In the genomic region with DNA sequence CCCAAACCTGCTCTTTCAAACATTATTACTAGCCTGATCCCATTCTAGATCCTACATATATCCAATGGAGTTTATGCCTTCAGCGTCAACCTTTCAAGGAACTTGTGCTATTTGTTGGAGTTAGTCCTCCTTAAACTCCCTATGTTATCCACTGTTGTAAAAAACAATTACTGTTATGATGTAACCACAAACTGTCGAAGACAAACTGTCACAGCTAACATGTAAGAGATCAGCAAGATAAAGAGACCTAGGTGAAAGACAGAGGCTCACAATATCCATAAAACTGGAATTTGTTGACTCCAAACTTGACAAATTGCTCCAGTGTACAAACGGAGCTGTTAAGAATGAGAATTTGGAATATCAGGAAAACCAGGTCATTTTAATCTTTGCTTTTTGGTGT, we compare ENCODE assay signal across 1 cellular context.
TF ChIP-seq lines count a peak whose summit lies in the region.

No MANE protein-coding gene starts in this region.

TF ChIP-seq in K562, 482 proteins besides CTCF, POLR2A, EP300 and RAD21 (continued from another document and continues in another):
- TF ChIP-seq, protein P1, sequence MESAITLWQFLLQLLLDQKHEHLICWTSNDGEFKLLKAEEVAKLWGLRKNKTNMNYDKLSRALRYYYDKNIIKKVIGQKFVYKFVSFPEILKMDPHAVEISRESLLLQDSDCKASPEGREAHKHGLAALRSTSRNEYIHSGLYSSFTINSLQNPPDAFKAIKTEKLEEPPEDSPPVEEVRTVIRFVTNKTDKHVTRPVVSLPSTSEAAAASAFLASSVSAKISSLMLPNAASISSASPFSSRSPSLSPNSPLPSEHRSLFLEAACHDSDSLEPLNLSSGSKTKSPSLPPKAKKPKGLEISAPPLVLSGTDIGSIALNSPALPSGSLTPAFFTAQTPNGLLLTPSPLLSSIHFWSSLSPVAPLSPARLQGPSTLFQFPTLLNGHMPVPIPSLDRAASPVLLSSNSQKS (CRISPR knock-in tag; IDR thresholded peaks at IDR 0.05), result no peak
- TF ChIP-seq BHLHE40 (IDR thresholded peaks at IDR 0.05; ENCODE audit: low read length) (no peak), ZNF707 (CRISPR knock-in tag; conservative IDR thresholded peaks at IDR 0.05) (no peak), FIP1L1 (IDR thresholded peaks at IDR 0.05; ENCODE audit: low read depth, low read length, poor library complexity, severe bottlenecking) (no peak), MTF1 (CRISPR knock-in tag; IDR thresholded peaks at IDR 0.05; ENCODE audit: borderline replicate concordance) (no peak), NFRKB (IDR thresholded peaks at IDR 0.05; ENCODE audit: low read depth) (no peak), ZNF431 (CRISPR knock-in tag; IDR thresholded peaks at IDR 0.05) (no peak), ZNF561 (CRISPR knock-in tag; conservative IDR thresholded peaks at IDR 0.05) (no peak), ZNF77 (CRISPR knock-in tag; IDR thresholded peaks at IDR 0.05) (no peak), FOS (IDR thresholded peaks at IDR 0.05; ENCODE audit: extremely low read depth, insufficient read length) (no peak), ERF (CRISPR knock-in tag; IDR thresholded peaks at IDR 0.05) (no peak), FUS (optimal IDR thresholded peaks at IDR 0.05; ENCODE audit: low read depth, low read length) (no peak), PCBP1 (IDR thresholded peaks at IDR 0.05; ENCODE audit: low read depth, low read length, poor library complexity, severe bottlenecking) (no peak), SMARCC2 (IDR thresholded peaks at IDR 0.05; ENCODE audit: low read depth) (peak; percentile 36; the same call in 1 of the 2 replicates), KLF10 (CRISPR knock-in tag; IDR thresholded peaks at IDR 0.05) (no peak), ZNF778 (CRISPR knock-in tag; IDR thresholded peaks at IDR 0.05) (no peak), TAF9B (IDR thresholded peaks at IDR 0.05; ENCODE audit: partially characterized antibody) (no peak), ZNF766 (CRISPR knock-in tag; conservative IDR thresholded peaks at IDR 0.05) (0 out of 2 replicates have a peak, but pooled peaks have one; percentile 44), WHSC1 (IDR thresholded peaks at IDR 0.05; ENCODE audit: low read length) (no peak), ZNF12 (CRISPR knock-in tag; IDR thresholded peaks at IDR 0.05) (no peak), CEBPB (tag; IDR thresholded peaks at IDR 0.05) (peak; percentile 43), COPS2 (conservative IDR thresholded peaks at IDR 0.05) (no peak), POLR3G (IDR thresholded peaks at IDR 0.05; ENCODE audit: extremely low read depth, insufficient read length, insufficient replicate concordance) (no peak), CEBPG (CRISPR knock-in tag; IDR thresholded peaks at IDR 0.05) (peak; percentile 20; the same call in 1 of the 2 replicates), CEBPG (tag; conservative IDR thresholded peaks at IDR 0.05 in 1 of 2, IDR thresholded peaks at IDR 0.05 in 1 of 2) (peak in 1 of 2 experiments; percentile 62; a peak in 2 of 4 replicates), NCOA6 (IDR thresholded peaks at IDR 0.05) (no peak), XRCC4 (IDR thresholded peaks at IDR 0.05; ENCODE audit: extremely low read depth, insufficient read depth, insufficient read length) (no peak), TAL1 (IDR thresholded peaks at IDR 0.05) (no peak), HDAC1 (IDR thresholded peaks at IDR 0.05) (no peak), ZNF75A (CRISPR knock-in tag; IDR thresholded peaks at IDR 0.05) (no peak), ESRRB (CRISPR knock-in tag; IDR thresholded peaks at IDR 0.05; ENCODE audit: borderline replicate concordance) (no peak), CREM (IDR thresholded peaks at IDR 0.05; ENCODE audit: low read depth) (peak; percentile 57; the same call in 1 of the 2 replicates), ZNF212 (CRISPR knock-in tag; IDR thresholded peaks at IDR 0.05) (no peak), EHMT2 (IDR thresholded peaks at IDR 0.05) (no peak), ZNF24 (IDR thresholded peaks at IDR 0.05) (no peak), TARDBP (IDR thresholded peaks at IDR 0.05) (no peak), RFX5 (IDR thresholded peaks at IDR 0.05; ENCODE audit: low read depth, low read length) (no peak), MAFF (IDR thresholded peaks at IDR 0.05; ENCODE audit: low read length) (no peak), ETV6 (IDR thresholded peaks at IDR 0.05; ENCODE audit: borderline replicate concordance in 1 of 2, low read depth in 2 of 2, low read length in 1 of 2) (no peak), ETV6 (CRISPR knock-in tag; IDR thresholded peaks at IDR 0.05; ENCODE audit: borderline replicate concordance) (no peak), SOX6 (IDR thresholded peaks at IDR 0.05) (peak; percentile 89)
- TF ChIP-seq, protein P2, sequence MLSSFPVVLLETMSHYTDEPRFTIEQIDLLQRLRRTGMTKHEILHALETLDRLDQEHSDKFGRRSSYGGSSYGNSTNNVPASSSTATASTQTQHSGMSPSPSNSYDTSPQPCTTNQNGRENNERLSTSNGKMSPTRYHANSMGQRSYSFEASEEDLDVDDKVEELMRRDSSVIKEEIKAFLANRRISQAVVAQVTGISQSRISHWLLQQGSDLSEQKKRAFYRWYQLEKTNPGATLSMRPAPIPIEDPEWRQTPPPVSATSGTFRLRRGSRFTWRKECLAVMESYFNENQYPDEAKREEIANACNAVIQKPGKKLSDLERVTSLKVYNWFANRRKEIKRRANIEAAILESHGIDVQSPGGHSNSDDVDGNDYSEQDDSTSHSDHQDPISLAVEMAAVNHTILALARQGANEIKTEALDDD (IDR thresholded peaks at IDR 0.05), result peak; percentile 60; the same call in 1 of the 2 replicates
- TF ChIP-seq, protein P3, sequence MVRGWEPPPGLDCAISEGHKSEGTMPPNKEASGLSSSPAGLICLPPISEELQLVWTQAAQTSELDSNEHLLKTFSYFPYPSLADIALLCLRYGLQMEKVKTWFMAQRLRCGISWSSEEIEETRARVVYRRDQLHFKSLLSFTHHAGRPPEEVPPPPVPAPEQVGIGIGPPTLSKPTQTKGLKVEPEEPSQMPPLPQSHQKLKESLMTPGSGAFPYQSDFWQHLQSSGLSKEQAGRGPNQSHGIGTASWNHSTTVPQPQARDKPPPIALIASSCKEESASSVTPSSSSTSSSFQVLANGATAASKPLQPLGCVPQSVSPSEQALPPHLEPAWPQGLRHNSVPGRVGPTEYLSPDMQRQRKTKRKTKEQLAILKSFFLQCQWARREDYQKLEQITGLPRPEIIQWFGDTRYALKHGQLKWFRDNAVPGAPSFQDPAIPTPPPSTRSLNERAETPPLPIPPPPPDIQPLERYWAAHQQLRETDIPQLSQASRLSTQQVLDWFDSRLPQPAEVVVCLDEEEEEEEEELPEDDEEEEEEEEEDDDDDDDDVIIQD (CRISPR knock-in tag; IDR thresholded peaks at IDR 0.05), result no peak
- TF ChIP-seq, protein P4, sequence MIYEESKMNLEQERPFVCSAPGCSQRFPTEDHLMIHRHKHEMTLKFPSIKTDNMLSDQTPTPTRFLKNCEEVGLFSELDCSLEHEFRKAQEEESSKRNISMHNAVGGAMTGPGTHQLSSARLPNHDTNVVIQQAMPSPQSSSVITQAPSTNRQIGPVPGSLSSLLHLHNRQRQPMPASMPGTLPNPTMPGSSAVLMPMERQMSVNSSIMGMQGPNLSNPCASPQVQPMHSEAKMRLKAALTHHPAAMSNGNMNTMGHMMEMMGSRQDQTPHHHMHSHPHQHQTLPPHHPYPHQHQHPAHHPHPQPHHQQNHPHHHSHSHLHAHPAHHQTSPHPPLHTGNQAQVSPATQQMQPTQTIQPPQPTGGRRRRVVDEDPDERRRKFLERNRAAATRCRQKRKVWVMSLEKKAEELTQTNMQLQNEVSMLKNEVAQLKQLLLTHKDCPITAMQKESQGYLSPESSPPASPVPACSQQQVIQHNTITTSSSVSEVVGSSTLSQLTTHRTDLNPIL (CRISPR knock-in tag; IDR thresholded peaks at IDR 0.05), result no peak
- TF ChIP-seq, protein P5, sequence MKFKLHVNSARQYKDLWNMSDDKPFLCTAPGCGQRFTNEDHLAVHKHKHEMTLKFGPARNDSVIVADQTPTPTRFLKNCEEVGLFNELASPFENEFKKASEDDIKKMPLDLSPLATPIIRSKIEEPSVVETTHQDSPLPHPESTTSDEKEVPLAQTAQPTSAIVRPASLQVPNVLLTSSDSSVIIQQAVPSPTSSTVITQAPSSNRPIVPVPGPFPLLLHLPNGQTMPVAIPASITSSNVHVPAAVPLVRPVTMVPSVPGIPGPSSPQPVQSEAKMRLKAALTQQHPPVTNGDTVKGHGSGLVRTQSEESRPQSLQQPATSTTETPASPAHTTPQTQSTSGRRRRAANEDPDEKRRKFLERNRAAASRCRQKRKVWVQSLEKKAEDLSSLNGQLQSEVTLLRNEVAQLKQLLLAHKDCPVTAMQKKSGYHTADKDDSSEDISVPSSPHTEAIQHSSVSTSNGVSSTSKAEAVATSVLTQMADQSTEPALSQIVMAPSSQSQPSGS (CRISPR knock-in tag; IDR thresholded peaks at IDR 0.05), result no peak
- TF ChIP-seq, protein P6, sequence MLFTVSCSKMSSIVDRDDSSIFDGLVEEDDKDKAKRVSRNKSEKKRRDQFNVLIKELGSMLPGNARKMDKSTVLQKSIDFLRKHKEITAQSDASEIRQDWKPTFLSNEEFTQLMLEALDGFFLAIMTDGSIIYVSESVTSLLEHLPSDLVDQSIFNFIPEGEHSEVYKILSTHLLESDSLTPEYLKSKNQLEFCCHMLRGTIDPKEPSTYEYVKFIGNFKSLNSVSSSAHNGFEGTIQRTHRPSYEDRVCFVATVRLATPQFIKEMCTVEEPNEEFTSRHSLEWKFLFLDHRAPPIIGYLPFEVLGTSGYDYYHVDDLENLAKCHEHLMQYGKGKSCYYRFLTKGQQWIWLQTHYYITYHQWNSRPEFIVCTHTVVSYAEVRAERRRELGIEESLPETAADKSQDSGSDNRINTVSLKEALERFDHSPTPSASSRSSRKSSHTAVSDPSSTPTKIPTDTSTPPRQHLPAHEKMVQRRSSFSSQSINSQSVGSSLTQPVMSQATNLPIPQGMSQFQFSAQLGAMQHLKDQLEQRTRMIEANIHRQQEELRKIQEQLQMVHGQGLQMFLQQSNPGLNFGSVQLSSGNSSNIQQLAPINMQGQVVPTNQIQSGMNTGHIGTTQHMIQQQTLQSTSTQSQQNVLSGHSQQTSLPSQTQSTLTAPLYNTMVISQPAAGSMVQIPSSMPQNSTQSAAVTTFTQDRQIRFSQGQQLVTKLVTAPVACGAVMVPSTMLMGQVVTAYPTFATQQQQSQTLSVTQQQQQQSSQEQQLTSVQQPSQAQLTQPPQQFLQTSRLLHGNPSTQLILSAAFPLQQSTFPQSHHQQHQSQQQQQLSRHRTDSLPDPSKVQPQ (CRISPR knock-in tag; IDR thresholded peaks at IDR 0.05; ENCODE audit: borderline replicate concordance), result no peak
- TF ChIP-seq, protein P7, sequence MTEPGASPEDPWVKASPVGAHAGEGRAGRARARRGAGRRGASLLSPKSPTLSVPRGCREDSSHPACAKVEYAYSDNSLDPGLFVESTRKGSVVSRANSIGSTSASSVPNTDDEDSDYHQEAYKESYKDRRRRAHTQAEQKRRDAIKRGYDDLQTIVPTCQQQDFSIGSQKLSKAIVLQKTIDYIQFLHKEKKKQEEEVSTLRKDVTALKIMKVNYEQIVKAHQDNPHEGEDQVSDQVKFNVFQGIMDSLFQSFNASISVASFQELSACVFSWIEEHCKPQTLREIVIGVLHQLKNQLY (CRISPR knock-in tag; conservative IDR thresholded peaks at IDR 0.05), result no peak
- TF ChIP-seq, protein P8, sequence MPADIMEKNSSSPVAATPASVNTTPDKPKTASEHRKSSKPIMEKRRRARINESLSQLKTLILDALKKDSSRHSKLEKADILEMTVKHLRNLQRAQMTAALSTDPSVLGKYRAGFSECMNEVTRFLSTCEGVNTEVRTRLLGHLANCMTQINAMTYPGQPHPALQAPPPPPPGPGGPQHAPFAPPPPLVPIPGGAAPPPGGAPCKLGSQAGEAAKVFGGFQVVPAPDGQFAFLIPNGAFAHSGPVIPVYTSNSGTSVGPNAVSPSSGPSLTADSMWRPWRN (IDR thresholded peaks at IDR 0.05; ENCODE audit: low read depth), result no peak
- TF ChIP-seq, protein P9, sequence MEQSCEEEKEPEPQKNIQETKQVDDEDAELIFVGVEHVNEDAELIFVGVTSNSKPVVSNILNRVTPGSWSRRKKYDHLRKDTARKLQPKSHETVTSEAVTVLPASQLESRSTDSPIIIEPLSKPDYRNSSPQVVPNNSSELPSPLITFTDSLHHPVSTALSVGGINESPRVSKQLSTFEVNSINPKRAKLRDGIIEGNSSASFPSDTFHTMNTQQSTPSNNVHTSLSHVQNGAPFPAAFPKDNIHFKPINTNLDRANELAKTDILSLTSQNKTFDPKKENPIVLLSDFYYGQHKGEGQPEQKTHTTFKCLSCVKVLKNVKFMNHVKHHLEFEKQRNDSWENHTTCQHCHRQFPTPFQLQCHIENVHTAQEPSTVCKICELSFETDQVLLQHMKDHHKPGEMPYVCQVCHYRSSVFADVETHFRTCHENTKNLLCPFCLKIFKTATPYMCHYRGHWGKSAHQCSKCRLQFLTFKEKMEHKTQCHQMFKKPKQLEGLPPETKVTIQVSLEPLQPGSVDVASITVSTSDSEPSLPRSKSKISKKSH (CRISPR knock-in tag; IDR thresholded peaks at IDR 0.05), result no peak
- TF ChIP-seq, protein P10, sequence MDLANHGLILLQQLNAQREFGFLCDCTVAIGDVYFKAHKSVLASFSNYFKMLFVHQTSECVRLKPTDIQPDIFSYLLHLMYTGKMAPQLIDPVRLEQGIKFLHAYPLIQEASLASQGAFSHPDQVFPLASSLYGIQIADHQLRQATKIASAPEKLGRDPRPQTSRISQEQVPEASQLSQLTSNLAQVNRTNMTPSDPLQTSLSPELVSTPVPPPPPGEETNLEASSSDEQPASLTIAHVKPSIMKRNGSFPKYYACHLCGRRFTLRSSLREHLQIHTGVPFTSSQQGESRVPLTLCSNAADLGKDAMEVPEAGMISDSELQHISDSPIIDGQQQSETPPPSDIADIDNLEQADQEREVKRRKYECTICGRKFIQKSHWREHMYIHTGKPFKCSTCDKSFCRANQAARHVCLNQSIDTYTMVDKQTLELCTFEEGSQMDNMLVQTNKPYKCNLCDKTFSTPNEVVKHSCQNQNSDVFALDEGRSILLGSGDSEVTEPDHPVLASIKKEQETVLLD (IDR thresholded peaks at IDR 0.05), result no peak
- TF ChIP-seq, protein P11, sequence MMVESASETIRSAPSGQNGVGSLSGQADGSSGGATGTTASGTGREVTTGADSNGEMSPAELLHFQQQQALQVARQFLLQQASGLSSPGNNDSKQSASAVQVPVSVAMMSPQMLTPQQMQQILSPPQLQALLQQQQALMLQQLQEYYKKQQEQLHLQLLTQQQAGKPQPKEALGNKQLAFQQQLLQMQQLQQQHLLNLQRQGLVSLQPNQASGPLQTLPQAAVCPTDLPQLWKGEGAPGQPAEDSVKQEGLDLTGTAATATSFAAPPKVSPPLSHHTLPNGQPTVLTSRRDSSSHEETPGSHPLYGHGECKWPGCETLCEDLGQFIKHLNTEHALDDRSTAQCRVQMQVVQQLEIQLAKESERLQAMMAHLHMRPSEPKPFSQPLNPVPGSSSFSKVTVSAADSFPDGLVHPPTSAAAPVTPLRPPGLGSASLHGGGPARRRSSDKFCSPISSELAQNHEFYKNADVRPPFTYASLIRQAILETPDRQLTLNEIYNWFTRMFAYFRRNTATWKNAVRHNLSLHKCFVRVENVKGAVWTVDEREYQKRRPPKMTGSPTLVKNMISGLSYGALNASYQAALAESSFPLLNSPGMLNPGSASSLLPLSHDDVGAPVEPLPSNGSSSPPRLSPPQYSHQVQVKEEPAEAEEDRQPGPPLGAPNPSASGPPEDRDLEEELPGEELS (CRISPR knock-in tag; IDR thresholded peaks at IDR 0.05; ENCODE audit: borderline replicate concordance), result no peak
